16 cellular contexts compared by ENCODE assay signal in the genomic region with DNA sequence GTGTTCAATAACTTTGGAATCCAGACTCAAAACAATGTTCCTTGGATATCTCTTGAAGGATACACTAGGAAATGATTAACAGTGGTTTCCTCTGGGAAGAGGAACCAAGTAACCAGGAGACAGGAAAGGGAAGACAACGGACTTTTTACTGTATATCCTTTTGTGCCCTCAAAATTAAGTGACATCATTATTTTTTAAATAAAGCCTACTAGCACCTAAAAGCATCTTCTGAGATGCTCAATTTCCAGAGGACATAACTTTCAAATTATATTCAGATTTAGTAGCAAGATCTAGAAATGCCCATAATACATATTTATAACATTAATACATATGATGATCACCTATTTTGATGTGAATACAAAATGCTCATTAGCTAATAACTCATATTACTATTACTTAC. TPM values are rescaled to one million over a fixed set of nuclear protein-coding genes. Genes with fewer than 3 reads are reported as not detected.
DNase-seq lines count a peak whose midpoint lies in the region; ATAC-seq lines count a peak whose summit lies in the region.
"Had no signal": no experiment of that assay in that cellular context is flagged by ENCODE, and none has a peak within 500 bp of the region (broad histone marks: within the 10 kb centered on the region; RNA-seq: fewer than 3 reads in every experiment).

No MANE protein-coding gene starts in this region.

- H2BK15ac ChIP-seq in neuronal stem cell (ENCODE audit: low read length) = no peak overlapping the region

- no peak overlapping the region for H3K9ac ChIP-seq in neuronal stem cell (ENCODE audit: low read depth, low read length, poor library complexity)
- H3K9ac ChIP-seq: BLaER1 had no signal

- H4K8ac ChIP-seq in neuronal stem cell (ENCODE audit: low read depth, low read length) = no peak overlapping the region

- H3K4me3 Mint-ChIP-seq in activated T-cell treated with anti-CD3 and anti-CD28 coated beads, Interleukin-2, amount 50 U/mL, for 24 hours = no peak overlapping the region
- peak overlapping the region; percentile 21 for H3K4me3 Mint-ChIP-seq in activated T-helper 17 cell treated with anti-CD3 and anti-CD28 coated beads, Interleukin-2, amount 50 U/mL, for 72 hours
- H3K4me3 Mint-ChIP-seq in stimulated activated naive B cell treated with anti-CD40 and anti-IgM and Interleukin-4, amounts not matched to agents 10 μg/mL and 1 μg/mL and 100 μg/mL, for 72 hours = no peak overlapping the region
- H3K4me3 Mint-ChIP-seq: IgD-negative memory B cell had no signal

- peak overlapping the region; percentile 45 for H3K27ac Mint-ChIP-seq in activated T-cell treated with anti-CD3 and anti-CD28 coated beads, Interleukin-2, amount 50 U/mL, for 24 hours
- peak overlapping the region; percentile 65 for H3K27ac Mint-ChIP-seq in activated T-helper 17 cell treated with anti-CD3 and anti-CD28 coated beads, Interleukin-2, amount 50 U/mL, for 72 hours
- peak overlapping the region; percentile 7 for H3K27ac Mint-ChIP-seq in stimulated activated naive B cell treated with anti-CD40 and anti-IgM and Interleukin-4, amounts not matched to agents 10 μg/mL and 1 μg/mL and 100 μg/mL, for 72 hours

- no peak overlapping the region for H2BK120ac ChIP-seq in neuronal stem cell (ENCODE audit: low read depth, low read length)

- peaks cover 2 to 6% of the 10 kb centered on the region in 2 donors for H3K4me1 ChIP-seq in neuronal stem cell (ENCODE audit: control insufficient read depth in 2 of 2, insufficient read depth in 1 of 2, low read depth in 1 of 2, low read length in 2 of 2)

- H3K4me2 ChIP-seq in neuronal stem cell (ENCODE audit: insufficient read depth, low read length, poor library complexity, severe bottlenecking) = no peak overlapping the region
- H3K4me2 ChIP-seq: BLaER1 had no signal

- H3K36me3 Mint-ChIP-seq in activated T-cell treated with anti-CD3 and anti-CD28 coated beads, Interleukin-2, amount 50 U/mL, for 24 hours (ENCODE audit: low read depth) = peaks cover 82% of the 10 kb centered on the region
- H3K36me3 Mint-ChIP-seq in activated T-helper 17 cell treated with anti-CD3 and anti-CD28 coated beads, Interleukin-2, amount 50 U/mL, for 72 hours (ENCODE audit: low read depth) = peaks cover 99% of the 10 kb centered on the region
- peaks cover 30 to 47% of the 10 kb centered on the region in 2 donors for H3K36me3 Mint-ChIP-seq in stimulated activated naive B cell treated with anti-CD40 and anti-IgM and Interleukin-4, amounts not matched to agents 10 μg/mL and 1 μg/mL and 100 μg/mL, for 72 hours

- no peak for DNase-seq in activated T-cell treated with anti-CD3 and anti-CD28 coated beads, Interleukin-2, amount 50 U/mL, for 24 hours
- DNase-seq in activated T-cell treated with anti-CD3 and anti-CD28 coated beads for 4 hours (no peak), kidney tubule cell (ENCODE audit: low spot score) (peak; percentile 43), HPDE6-E6E7 (ENCODE audit: extremely low spot score) (no peak), neuronal stem cell (ENCODE audit: low spot score) (no peak)
- DNase-seq in stimulated activated naive B cell treated with anti-CD40 and anti-IgM and Interleukin-4, amounts not matched to agents 10 μg/mL and 1 μg/mL and 100 μg/mL, for 72 hours = no peak
- DNase-seq: CD8-positive, alpha-beta memory T cell; GDM1; MV-4-11; NCI-H1436; NCI-H2081; NCI-H524 had no signal

- peaks cover 0 to 2% of the 10 kb centered on the region in 2 donors for H3K9me3 ChIP-seq in neuronal stem cell (replicated peaks in 1 of 2; ENCODE audit: control insufficient read depth in 2 of 2, insufficient read depth in 1 of 2, low read depth in 1 of 2, low read length in 2 of 2)
- H3K9me3 ChIP-seq: BLaER1 had no signal

- H3K27ac ChIP-seq in neuronal stem cell (replicated peaks; ENCODE audit: low read length) = no peak overlapping the region
- H3K27ac ChIP-seq: BLaER1 had no signal

- no peak overlapping the region for H2AK5ac ChIP-seq in neuronal stem cell (ENCODE audit: low read depth, low read length)

- peaks cover 2 to 83% of the 10 kb centered on the region in 2 donors for H3K36me3 ChIP-seq in neuronal stem cell (replicated peaks in 1 of 2; ENCODE audit: control insufficient read depth in 2 of 2, insufficient read depth in 2 of 2, low read length in 2 of 2)

- H3K79me1 ChIP-seq in neuronal stem cell (ENCODE audit: low read depth, low read length) = no peaks in the 10 kb centered on the region

- peaks cover 72% of the 10 kb centered on the region for H3K4me1 Mint-ChIP-seq in activated T-cell treated with anti-CD3 and anti-CD28 coated beads, Interleukin-2, amount 50 U/mL, for 24 hours (ENCODE audit: low read depth)
- H3K4me1 Mint-ChIP-seq in activated T-helper 17 cell treated with anti-CD3 and anti-CD28 coated beads, Interleukin-2, amount 50 U/mL, for 72 hours = peaks cover 50% of the 10 kb centered on the region
- peaks cover 27 to 69% of the 10 kb centered on the region in 2 donors for H3K4me1 Mint-ChIP-seq in stimulated activated naive B cell treated with anti-CD40 and anti-IgM and Interleukin-4, amounts not matched to agents 10 μg/mL and 1 μg/mL and 100 μg/mL, for 72 hours

- H2BK5ac ChIP-seq in neuronal stem cell (ENCODE audit: low read length) = no peak overlapping the region

- H4K91ac ChIP-seq in neuronal stem cell (ENCODE audit: low read depth, low read length, poor library complexity) = no peak overlapping the region

- H3K9me3 Mint-ChIP-seq in activated T-cell treated with anti-CD3 and anti-CD28 coated beads, Interleukin-2, amount 50 U/mL, for 24 hours = no peaks in the 10 kb centered on the region
- H3K9me3 Mint-ChIP-seq in activated T-helper 17 cell treated with anti-CD3 and anti-CD28 coated beads, Interleukin-2, amount 50 U/mL, for 72 hours = no peaks in the 10 kb centered on the region
- H3K9me3 Mint-ChIP-seq in stimulated activated naive B cell treated with anti-CD40 and anti-IgM and Interleukin-4, amounts not matched to agents 10 μg/mL and 1 μg/mL and 100 μg/mL, for 72 hours = no peaks in the 10 kb centered on the region
- H3K9me3 Mint-ChIP-seq: CD8-positive, alpha-beta memory T cell; IgD-negative memory B cell had no signal

- ATAC-seq in activated T-helper 17 cell treated with anti-CD3 and anti-CD28 coated beads, Interleukin-2, amount 50 U/mL, for 72 hours (replicated peaks) = no peak
- no peak for ATAC-seq in stimulated activated naive B cell treated with anti-CD40 and anti-IgM and Interleukin-4, amounts not matched to agents 10 μg/mL and 1 μg/mL and 100 μg/mL, for 72 hours (replicated peaks)
- ATAC-seq in GM21825 (IDR thresholded peaks at IDR 0.05; ENCODE audit: unreplicated experiment) = no peak

- H3K4me3 ChIP-seq in neuronal stem cell (ENCODE audit: low read length in 2 of 2) = no peak overlapping the region
- H3K4me3 ChIP-seq: BLaER1 had no signal

- no peak overlapping the region for H3K4ac ChIP-seq in neuronal stem cell (ENCODE audit: low read length)

- H3K14ac ChIP-seq in neuronal stem cell (ENCODE audit: low read length) = no peak overlapping the region

- H3K27me3 ChIP-seq in neuronal stem cell (ENCODE audit: control insufficient read depth in 3 of 3, insufficient read depth in 3 of 3, low read depth in 1 of 3, low read length in 3 of 3) = no peaks in the 10 kb centered on the region
- H3K27me3 ChIP-seq: BLaER1 had no signal

- no peaks in the 10 kb centered on the region for H3K27me3 Mint-ChIP-seq in activated T-cell treated with anti-CD3 and anti-CD28 coated beads, Interleukin-2, amount 50 U/mL, for 24 hours
- no peaks in the 10 kb centered on the region for H3K27me3 Mint-ChIP-seq in activated T-helper 17 cell treated with anti-CD3 and anti-CD28 coated beads, Interleukin-2, amount 50 U/mL, for 72 hours
- H3K27me3 Mint-ChIP-seq in stimulated activated naive B cell treated with anti-CD40 and anti-IgM and Interleukin-4, amounts not matched to agents 10 μg/mL and 1 μg/mL and 100 μg/mL, for 72 hours = no peaks in the 10 kb centered on the region
- H3K27me3 Mint-ChIP-seq: CD8-positive, alpha-beta memory T cell; IgD-negative memory B cell had no signal

- H2AFZ ChIP-seq in neuronal stem cell (ENCODE audit: low read length) = no peak overlapping the region

- H3K18ac ChIP-seq in neuronal stem cell (ENCODE audit: low read length) = no peak overlapping the region

- no CpG with 5 or more reads among the region's 1 CpG for WGBS in neuronal stem cell (ENCODE audit: extremely low coverage in 2 of 2, insufficient read length in 2 of 2, insufficient replicate concordance in 1 of 2), 2 donors

- no peak overlapping the region for H3K23ac ChIP-seq in neuronal stem cell (ENCODE audit: low read depth, low read length, poor library complexity)

- no peak overlapping the region for H2BK12ac ChIP-seq in neuronal stem cell (ENCODE audit: low read length)

RNA-seq across cellular contexts. Expression of gene HECTD1, which starts 6.5 kb away (rescaled TPM):
- total RNA-seq in activated T-helper 17 cell treated with anti-CD3 and anti-CD28 coated beads, Interleukin-2, amount 50 U/mL, for 72 hours = 10 to 100 TPM; 88.3 to 92.8 TPM
- polyA plus RNA-seq in neuronal stem cell (2013, experiment 1 of 2) = 37.9 TPM
- polyA plus RNA-seq in neuronal stem cell (2013, experiment 2 of 2) = 42.1 TPM

Comparison
In these comparisons a context has a peak if more than half of its experiments do, and no peak if none do; other contexts are left out.
1. H3K27ac Mint-ChIP-seq: peak in every context shown above with its lines; median percentile 65 in activated T-helper 17 cell treated with anti-CD3 and anti-CD28 coated beads, Interleukin-2, amount 50 U/mL, for 72 hours; 45 in activated T-cell treated with anti-CD3 and anti-CD28 coated beads, Interleukin-2, amount 50 U/mL, for 24 hours; 7 in stimulated activated naive B cell treated with anti-CD40 and anti-IgM and Interleukin-4, amounts not matched to agents 10 μg/mL and 1 μg/mL and 100 μg/mL, for 72 hours.